Comparison of ENCODE assay signal across 27 cellular contexts in the genomic region with DNA sequence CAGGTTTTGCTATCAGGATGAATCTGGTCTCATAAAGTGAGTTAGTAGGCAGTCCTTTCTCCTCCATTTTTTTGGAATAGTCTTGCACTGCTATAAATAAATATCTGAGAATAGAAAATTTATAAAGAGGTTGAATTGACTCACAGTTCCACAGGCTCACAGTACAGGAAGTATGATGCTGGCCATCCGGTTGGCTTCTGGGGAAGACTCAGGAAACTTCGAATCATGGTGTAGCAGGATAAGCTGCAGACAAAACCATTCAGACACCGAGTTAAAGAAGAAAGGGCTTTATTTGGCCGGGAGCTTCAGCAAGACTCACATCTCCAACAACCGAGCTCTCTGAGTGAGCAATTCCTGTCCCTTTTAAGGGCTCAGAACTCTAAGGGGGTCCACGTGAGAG.
DNase-seq lines count a peak whose midpoint lies in the region; ATAC-seq, FAIRE-seq and TF ChIP-seq lines count a peak whose summit lies in the region.
"Had no signal": no experiment of that assay in that cellular context is flagged by ENCODE, and none has a peak within 500 bp of the region (broad histone marks: within the 10 kb centered on the region; RNA-seq: fewer than 3 reads in every experiment).

No MANE protein-coding gene starts in this region.

- no peak overlapping the region for H3K9ac ChIP-seq in endothelial cell of umbilical vein (replicated peaks; ENCODE audit: extremely low read depth, insufficient read depth, low read length)
- H3K9ac ChIP-seq: BLaER1 had no signal

- intact Hi-C loops in endothelial cell of umbilical vein (cut with micrococcal nuclease) = loop anchor here (5.0 kb wide), 1 partner anchor 47 kb away; no protein-coding TSS in a partner anchor

- H2AFZ ChIP-seq in endothelial cell of umbilical vein (ENCODE audit: low read depth, low read length) = no peak overlapping the region

- H3K4me2 ChIP-seq in endothelial cell of umbilical vein (ENCODE audit: insufficient read depth, low read length) = no peak overlapping the region
- H3K4me2 ChIP-seq: BLaER1 had no signal

- no peaks in the 10 kb centered on the region for H4K20me1 ChIP-seq in endothelial cell of umbilical vein (replicated peaks; ENCODE audit: control insufficient read depth, extremely low read depth, insufficient read depth, low read length)
- H4K20me1 ChIP-seq: BLaER1 had no signal

- no peak overlapping the region for H3K4me3 ChIP-seq in endothelial cell of umbilical vein (replicated peaks in 1 of 3; ENCODE audit: insufficient read depth in 1 of 3, low read depth in 1 of 3, low read length in 3 of 3)
- H3K4me3 ChIP-seq: BLaER1, GM12878 had no signal

- CTCF ChIA-PET in endothelial cell of umbilical vein (lab: Charles Lee) = no interaction called here

- dilution Hi-C loops in endothelial cell of umbilical vein (cut with MboI; ENCODE audit: extremely low pct_ligation_motif_present, low sequenced_read_pairs) = no loop called here

- TF ChIP-seq CTCF in endothelial cell of umbilical vein (IDR thresholded peaks at IDR 0.05; ENCODE audit: extremely low read depth in 1 of 2, insufficient read depth in 1 of 2, low read depth in 1 of 2, low read length in 2 of 2) (no peak), foreskin keratinocyte (conservative IDR thresholded peaks at IDR 0.05) (no peak)

- no peaks in the 10 kb centered on the region for H3K79me2 ChIP-seq in endothelial cell of umbilical vein (ENCODE audit: control insufficient read depth, insufficient read depth, low read length)

- H3K4me1 ChIP-seq in endothelial cell of umbilical vein (ENCODE audit: control insufficient read depth, extremely low read depth, insufficient read depth, low read length) = no peaks in the 10 kb centered on the region
- no peaks in the 10 kb centered on the region for H3K4me1 ChIP-seq in foreskin keratinocyte
- H3K4me1 ChIP-seq: BE2C, BLaER1 had no signal

- H3K36me3 ChIP-seq in endothelial cell of umbilical vein (ENCODE audit: control insufficient read depth in 2 of 2, extremely low read depth in 1 of 2, insufficient read depth in 2 of 2, low read length in 2 of 2) = no peaks in the 10 kb centered on the region
- H3K36me3 ChIP-seq: BE2C, BLaER1 had no signal

- H3K9me1 ChIP-seq in endothelial cell of umbilical vein (replicated peaks; ENCODE audit: control insufficient read depth, extremely low read depth, insufficient read depth, low read length) = no peaks in the 10 kb centered on the region

- H3K27ac ChIP-seq in endothelial cell of umbilical vein (ENCODE audit: insufficient read depth, low read depth, low read length) (no peak overlapping the region), foreskin keratinocyte (no peak overlapping the region)
- H3K27ac ChIP-seq: BLaER1 had no signal

- no peaks in the 10 kb centered on the region for H3K9me3 ChIP-seq in endothelial cell of umbilical vein (replicated peaks; ENCODE audit: control insufficient read depth, insufficient read depth, low read length)
- H3K9me3 ChIP-seq: BE2C, BLaER1 had no signal

- ATAC-seq in HG03095 (IDR thresholded peaks at IDR 0.05; ENCODE audit: unreplicated experiment) (no peak), GM18907 (IDR thresholded peaks at IDR 0.05; ENCODE audit: unreplicated experiment) (no peak), foreskin keratinocyte (no peak)
- ATAC-seq: GM12878 had no signal

- BruUV-seq in endothelial cell of umbilical vein (replicated peaks; lab: Mats Ljungman, UMichigan) = no TSS peak

- POLR2A ChIA-PET in endothelial cell of umbilical vein (lab: Charles Lee) = no interaction called here

- peak; percentile 50 for FAIRE-seq in endothelial cell of umbilical vein (lab: Jason Lieb, UNC)
- FAIRE-seq: A204.1, GM12878, GM12892, GM18507, GM19239 had no signal

- no peak for TF ChIP-seq POLR2A in endothelial cell of umbilical vein (IDR thresholded peaks at IDR 0.05; ENCODE audit: low read depth, low read length)

- no peaks in the 10 kb centered on the region for H3K27me3 ChIP-seq in endothelial cell of umbilical vein (ENCODE audit: control insufficient read depth in 2 of 2, insufficient read depth in 2 of 2, low read length in 2 of 2)
- H3K27me3 ChIP-seq in foreskin keratinocyte = no peaks in the 10 kb centered on the region
- H3K27me3 ChIP-seq: BE2C, BLaER1 had no signal

- DNase-seq in dermis blood vessel endothelial cell = peak; percentile 74
- peak; percentile 42 for DNase-seq in endothelial cell of umbilical vein (ENCODE audit: low read depth, low spot score)
- peak; percentile 1 for DNase-seq in pulmonary artery endothelial cell (ENCODE audit: low read depth, low spot score)
- no peak for DNase-seq in foreskin keratinocyte
- DNase-seq: 8988T; ACHN; BE2C; C1 segment of cervical spinal cord; CD4-positive, alpha-beta memory T cell; CD4-positive, CD25-positive, alpha-beta regulatory T cell; CD8-positive, alpha-beta memory T cell; COR-L47; DMS 273 treated with DMSO at 0.1 percent for 48 hours; DMS153; DMS53; DMS79; DND-41; EL; GDM1 had no signal

TF ChIP-seq in endothelial cell of umbilical vein, 7 proteins besides CTCF, POLR2A, EP300 and RAD21:
- TF ChIP-seq JUN (IDR thresholded peaks at IDR 0.05; ENCODE audit: borderline replicate concordance, insufficient read depth, insufficient read length, low read depth) = no peak
- peak; percentile 29 for TF ChIP-seq FOS (IDR thresholded peaks at IDR 0.05; ENCODE audit: borderline replicate concordance, insufficient read depth, low read length)

Comparison
In these comparisons a context has a peak if more than half of its experiments do, and no peak if none do; other contexts are left out.
1. DNase-seq: peak in dermis blood vessel endothelial cell (single experiment), endothelial cell of umbilical vein (single experiment) and pulmonary artery endothelial cell (single experiment); none in foreskin keratinocyte (0 of 2).